ENCODE assay signal across 1 cellular context in genomic region chr14:35741345-35742031, GRCh38.
TF ChIP-seq lines count a peak whose summit lies in the region.

No MANE protein-coding gene starts in this region.

TF ChIP-seq in IMR-90, 13 proteins besides CTCF, POLR2A, EP300 and RAD21:
- TF ChIP-seq RCOR1 (IDR thresholded peaks at IDR 0.05; ENCODE audit: insufficient replicate concordance, low read length) (no peak), ELK1 (IDR thresholded peaks at IDR 0.05; ENCODE audit: borderline replicate concordance, low read depth, low read length) (no peak)
